In the genomic region with DNA sequence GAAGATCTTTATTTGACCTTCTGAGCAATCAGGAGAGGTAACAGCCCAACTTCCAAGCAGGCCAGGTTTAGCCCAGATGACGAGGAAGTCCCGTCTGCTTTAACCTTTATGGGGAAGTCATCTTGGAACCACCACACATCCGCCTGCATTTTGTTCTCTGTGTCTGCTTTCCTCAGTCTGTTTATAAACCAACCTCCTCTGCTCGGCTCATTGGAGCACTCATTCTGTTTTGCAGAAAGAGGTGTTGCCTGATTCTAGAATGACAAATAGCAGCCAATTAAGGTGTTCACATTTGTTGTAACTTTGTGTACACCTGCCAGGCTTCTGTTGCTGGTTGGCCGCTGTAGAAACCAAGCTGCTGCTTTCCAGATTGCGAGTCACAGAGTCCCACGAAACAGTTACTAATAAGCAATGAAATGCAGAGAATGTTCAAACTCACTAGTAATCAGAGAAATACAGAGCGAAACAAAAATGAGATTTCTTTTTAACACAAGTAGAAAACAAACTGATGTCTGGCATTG, we compare ENCODE assay signal across 8 cellular contexts.
DNase-seq lines count a peak whose midpoint lies in the region; ATAC-seq lines count a peak whose summit lies in the region.

No MANE protein-coding gene starts in this region.

- H3K4me1 Mint-ChIP-seq in activated T-cell treated with anti-CD3 and anti-CD28 coated beads, Interleukin-2, amount 50 U/mL, for 4 hours (ENCODE audit: low read depth): peaks cover 99% of the 10 kb centered on the region

- H3K9me3 ChIP-seq in HAP-1: no peaks in the 10 kb centered on the region

- in situ Hi-C loops in HAP-1 (cut with MboI; ENCODE audit: low sequenced_read_pairs): no loop called here

- no peaks in the 10 kb centered on the region for H3K27me3 ChIP-seq in HAP-1 (ENCODE audit: low read depth)

- DNase-seq in activated T-cell treated with anti-CD3 and anti-CD28 coated beads, Interleukin-2, amount 50 U/mL, for 4 hours: peak; percentile 33
- DNase-seq in left cardiac atrium: no peak
- peak; percentile 32 for DNase-seq in stimulated activated naive CD4-positive, alpha-beta T cell treated with Interleukin-2 at 50 U/mL for 16 hours (lab: John Stamatoyannopoulos, UW)
- no peak for DNase-seq in HAP-1 (ENCODE audit: low spot score in 2 of 2)
- no peak for DNase-seq in NCI-H345 (lab: John Stamatoyannopoulos, UW)

- H3K27me3 Mint-ChIP-seq in activated T-cell treated with anti-CD3 and anti-CD28 coated beads, Interleukin-2, amount 50 U/mL, for 4 hours (ENCODE audit: low read depth): no peaks in the 10 kb centered on the region

- H3K36me3 Mint-ChIP-seq in activated T-cell treated with anti-CD3 and anti-CD28 coated beads, Interleukin-2, amount 50 U/mL, for 4 hours (ENCODE audit: insufficient read depth): peaks cover 29% of the 10 kb centered on the region

- H3K4me3 Mint-ChIP-seq in activated T-cell treated with anti-CD3 and anti-CD28 coated beads, Interleukin-2, amount 50 U/mL, for 4 hours: peak overlapping the region; percentile 66

- no peaks in the 10 kb centered on the region for H3K4me1 ChIP-seq in HAP-1

- no peaks in the 10 kb centered on the region for H3K9me3 Mint-ChIP-seq in activated T-cell treated with anti-CD3 and anti-CD28 coated beads, Interleukin-2, amount 50 U/mL, for 4 hours

- H3K36me3 ChIP-seq in HAP-1 (replicated peaks): no peaks in the 10 kb centered on the region

- peak; percentile 36 for ATAC-seq in GM19328 (IDR thresholded peaks at IDR 0.05; ENCODE audit: unreplicated experiment)
- ATAC-seq in HG03460 (IDR thresholded peaks at IDR 0.05; ENCODE audit: unreplicated experiment): peak; percentile 32
- ATAC-seq in activated T-cell treated with anti-CD3 and anti-CD28 coated beads, Interleukin-2, amount 50 U/mL, for 4 hours: peak; percentile 20 to 39
- ATAC-seq in left cardiac atrium: peak; percentile 1 to 7
- no peak for ATAC-seq in GM19463 (IDR thresholded peaks at IDR 0.05; ENCODE audit: unreplicated experiment)

- H3K4me3 ChIP-seq in HAP-1: no peak overlapping the region

- intact Hi-C loops in left cardiac atrium (cut with DNase I): no loop called here

Comparison
In these comparisons a context has a peak if more than half of its experiments do, and no peak if none do; other contexts are left out.
1. DNase-seq: peak in activated T-cell treated with anti-CD3 and anti-CD28 coated beads, Interleukin-2, amount 50 U/mL, for 4 hours (single experiment) and stimulated activated naive CD4-positive, alpha-beta T cell treated with Interleukin-2 at 50 U/mL for 16 hours (single experiment); none in left cardiac atrium (single experiment), HAP-1 (0 of 2) and NCI-H345 (single experiment).